Comparison of ENCODE assay signal across 15 cellular contexts in genomic region chr9:138006576-138007233, GRCh38.
A peak's percentile ranks its signal among the peaks of the same experiment; 100 is the strongest.
DNase-seq lines count a peak whose midpoint lies in the region; ATAC-seq and TF ChIP-seq lines count a peak whose summit lies in the region.
"Had no signal": no experiment of that assay in that cellular context is flagged by ENCODE, and none has a peak within 500 bp of the region (broad histone marks: within the 10 kb centered on the region; RNA-seq: fewer than 3 reads in every experiment).

No MANE protein-coding gene starts in this region.

- H2AK5ac ChIP-seq in mesenchymal stem cell (ENCODE audit: low read length, severe bottlenecking): no peak overlapping the region

- no peak overlapping the region for H2BK120ac ChIP-seq in mesenchymal stem cell (ENCODE audit: low read depth, low read length)

- no peaks in the 10 kb centered on the region for H3K36me3 ChIP-seq in mesenchymal stem cell (ENCODE audit: control insufficient read depth in 1 of 2, insufficient read depth in 2 of 2, low read depth in 1 of 2, low read length in 2 of 2)
- H3K36me3 ChIP-seq in upper lobe of right lung: no peaks in the 10 kb centered on the region

- H3K9me3 ChIP-seq in mesenchymal stem cell (ENCODE audit: control insufficient read depth, low read length) (no peaks in the 10 kb centered on the region), upper lobe of right lung (no peaks in the 10 kb centered on the region), T-helper 17 cell (ENCODE audit: control insufficient read depth, low read length, poor library complexity, severe bottlenecking) (no peaks in the 10 kb centered on the region)
- H3K9me3 ChIP-seq: A549 had no signal

- no peak overlapping the region for H3K27ac Mint-ChIP-seq in T-helper 17 cell
- H3K27ac Mint-ChIP-seq: H9 had no signal

- intact Hi-C loops in upper lobe of right lung (cut with DNase I): no loop called here

- H3K36me3 Mint-ChIP-seq in T-helper 17 cell (ENCODE audit: low read depth): peaks cover 4% of the 10 kb centered on the region

- no peak overlapping the region for H3K9ac ChIP-seq in mesenchymal stem cell (ENCODE audit: low read length)

- H4K8ac ChIP-seq in mesenchymal stem cell (ENCODE audit: low read length): peak overlapping the region; percentile 13

- no peak overlapping the region for H3K4ac ChIP-seq in mesenchymal stem cell (ENCODE audit: low read depth in 1 of 2, low read length in 2 of 2)

- H3K18ac ChIP-seq in mesenchymal stem cell (ENCODE audit: low read depth in 1 of 2, low read length in 2 of 2): no peak overlapping the region

- H3K27ac ChIP-seq in mesenchymal stem cell (ENCODE audit: low read length, poor library complexity, severe bottlenecking) (no peak overlapping the region), upper lobe of right lung (no peak overlapping the region)
- H3K27ac ChIP-seq: A549 had no signal

- no peak for ATAC-seq in upper lobe of right lung
- ATAC-seq in GM18870 (IDR thresholded peaks at IDR 0.05; ENCODE audit: unreplicated experiment): no peak
- no peak for ATAC-seq in T-helper 17 cell

- peaks cover 0 to 11% of the 10 kb centered on the region in 2 experiments for H3K27me3 ChIP-seq in mesenchymal stem cell (ENCODE audit: control insufficient read depth in 1 of 2, insufficient read depth in 1 of 2, low read length in 2 of 2)
- no peaks in the 10 kb centered on the region for H3K27me3 ChIP-seq in upper lobe of right lung

- no peak overlapping the region for H3K23ac ChIP-seq in mesenchymal stem cell (ENCODE audit: low read length in 2 of 2)

- H2AFZ ChIP-seq in mesenchymal stem cell (ENCODE audit: low read depth, low read length): no peak overlapping the region

- H3K4me3 Mint-ChIP-seq in T-helper 17 cell: no peak overlapping the region
- H3K4me3 Mint-ChIP-seq: H9 had no signal

- H3K4me1 Mint-ChIP-seq in T-helper 17 cell: no peaks in the 10 kb centered on the region

- DNase-seq in activated effector memory CD4-positive, alpha-beta T cell treated with anti-CD3 and anti-CD28 coated beads, Interleukin-2, amount 50 U/mL, for 16 hours: peak; percentile 42
- DNase-seq in activated effector memory CD4-positive, alpha-beta T cell treated with Interleukin-2 at 50 U/mL for 16 hours: no peak
- DNase-seq in ecto neural progenitor cell (ENCODE audit: low spot score): peak; percentile 39
- DNase-seq in mesenchymal stem cell: no peak
- peak; percentile 53 for DNase-seq in upper lobe of right lung
- no peak for DNase-seq in nucleus accumbens (lab: John Stamatoyannopoulos, UW)
- DNase-seq in T-helper 17 cell: no peak
- DNase-seq: H9, KG1, NCI-H1105, NCI-H1694 treated with DMSO at 0.1 percent for 48 hours, NCI-H446, NCI-H82 had no signal

- no peak overlapping the region for H2BK12ac ChIP-seq in mesenchymal stem cell (ENCODE audit: low read length in 2 of 2)

- H3K4me1 ChIP-seq in mesenchymal stem cell (ENCODE audit: control insufficient read depth, insufficient read depth, low read depth, low read length): no peaks in the 10 kb centered on the region
- no peaks in the 10 kb centered on the region for H3K4me1 ChIP-seq in upper lobe of right lung
- H3K4me1 ChIP-seq: A549 had no signal

- H3K27me3 Mint-ChIP-seq in T-helper 17 cell: peaks cover 39% of the 10 kb centered on the region

- no peak overlapping the region for H2BK15ac ChIP-seq in mesenchymal stem cell (ENCODE audit: low read depth, poor library complexity, severe bottlenecking)

- H3K79me1 ChIP-seq in mesenchymal stem cell (replicated peaks; ENCODE audit: low read length, poor library complexity, severe bottlenecking): no peaks in the 10 kb centered on the region

- peak overlapping the region; percentile 46 for H4K91ac ChIP-seq in mesenchymal stem cell (ENCODE audit: low read length)

- H2BK5ac ChIP-seq in mesenchymal stem cell (ENCODE audit: low read depth, low read length, poor library complexity, severe bottlenecking): no peak overlapping the region

- H3K4me3 ChIP-seq in mesenchymal stem cell (ENCODE audit: insufficient read depth in 1 of 2, low read depth in 1 of 2, low read length in 2 of 2) (no peak overlapping the region), upper lobe of right lung (no peak overlapping the region)
- H3K4me3 ChIP-seq: A549 had no signal

- 90% methylated on average over 25 of the region's 25 CpGs for WGBS in mesenchymal stem cell

- TF ChIP-seq CTCF in upper lobe of right lung (IDR thresholded peaks at IDR 0.05): no peak

- no peak overlapping the region for H3K4me2 ChIP-seq in mesenchymal stem cell (ENCODE audit: low read length, poor library complexity, severe bottlenecking)
- H3K4me2 ChIP-seq: A549 had no signal

- H3K14ac ChIP-seq in mesenchymal stem cell (ENCODE audit: low read length in 2 of 2): no peak overlapping the region

Comparison
In these comparisons a context has a peak if more than half of its experiments do, and no peak if none do; other contexts are left out.
1. DNase-seq: peak in activated effector memory CD4-positive, alpha-beta T cell treated with anti-CD3 and anti-CD28 coated beads, Interleukin-2, amount 50 U/mL, for 16 hours (single experiment), ecto neural progenitor cell (single experiment) and upper lobe of right lung (single experiment); none in activated effector memory CD4-positive, alpha-beta T cell treated with Interleukin-2 at 50 U/mL for 16 hours (single experiment), mesenchymal stem cell (single experiment), nucleus accumbens (0 of 56) and T-helper 17 cell (0 of 3).